In the genomic region with DNA sequence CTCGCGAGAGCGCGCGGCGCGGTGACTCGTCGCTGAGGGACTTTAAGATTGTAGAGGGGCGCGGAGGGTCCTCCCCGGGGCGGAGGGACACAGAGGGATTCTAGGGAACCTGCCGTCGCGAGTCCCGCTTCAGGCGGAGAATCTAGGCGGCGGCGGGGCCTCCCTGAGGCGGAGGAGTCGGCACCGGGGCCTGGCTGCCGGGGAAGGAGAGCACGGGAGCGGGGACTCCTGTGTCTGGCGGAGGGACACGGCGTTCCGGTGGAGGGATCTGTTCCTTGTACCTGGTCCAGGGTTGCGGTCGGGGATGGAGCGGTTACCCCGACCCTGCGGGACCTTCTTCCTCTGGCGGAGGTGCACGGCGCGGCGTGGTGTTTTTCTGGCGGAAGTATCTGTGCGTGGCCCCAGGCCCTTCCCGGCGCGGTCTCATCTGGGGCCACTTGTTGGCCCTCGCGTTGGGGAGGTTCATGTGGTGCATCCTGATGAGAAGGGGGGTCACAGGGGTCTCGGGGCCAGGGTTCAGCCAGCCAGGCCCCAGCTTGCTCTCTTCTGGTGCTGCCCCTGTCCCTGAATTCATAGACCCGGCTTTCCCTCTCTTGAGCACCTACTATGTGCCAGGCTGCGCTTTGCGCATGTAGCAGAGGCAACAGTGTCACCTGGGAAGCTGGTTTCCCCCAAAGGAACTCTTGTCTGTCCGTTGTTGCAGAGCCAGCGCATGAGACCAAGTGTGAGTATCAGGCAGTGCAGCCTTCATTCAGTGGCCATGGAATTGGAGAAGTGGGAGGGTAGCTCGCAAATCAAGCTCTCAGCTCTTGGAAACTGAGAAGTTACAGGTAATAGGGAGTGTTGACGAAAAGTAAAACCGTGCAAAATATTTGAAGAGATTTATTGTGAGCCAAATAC, we compare ENCODE assay signal across 8 cellular contexts. TPM values are rescaled to one million over a fixed set of nuclear protein-coding genes. Genes with fewer than 3 reads are reported as not detected.
A peak's percentile ranks its signal among the peaks of the same experiment; 100 is the strongest.
DNase-seq lines count a peak whose midpoint lies in the region; ATAC-seq and TF ChIP-seq lines count a peak whose summit lies in the region.

No MANE protein-coding gene starts in this region.

- no peaks in the 10 kb centered on the region for H3K27me3 ChIP-seq in CD8-positive, alpha-beta T cell (ENCODE audit: insufficient read depth, low read length)

- H3K27ac ChIP-seq in CD8-positive, alpha-beta T cell (ENCODE audit: low read depth, low read length): peak overlapping the region; percentile 79
- H3K27ac ChIP-seq in mesodermal cell (ENCODE audit: low read depth, low read length, severe bottlenecking): peak overlapping the region; percentile 99

- peaks cover 38% of the 10 kb centered on the region for H3K4me1 ChIP-seq in CD8-positive, alpha-beta T cell (ENCODE audit: insufficient read depth, low read length)
- peaks cover 10% of the 10 kb centered on the region for H3K4me1 ChIP-seq in mesodermal cell (ENCODE audit: control insufficient read depth, insufficient read depth, low read length, poor library complexity, severe bottlenecking)

- CTCF ChIA-PET in CD8-positive, alpha-beta T cell (lab: Charles Lee): interaction anchor here (1.3 to 2.0 kb wide), 2 partner anchors 9 to 19 kb away, joined by 3 to 6 read pairs; no protein-coding TSS in a partner anchor

- TF ChIP-seq CTCF in CD8-positive, alpha-beta T cell (IDR thresholded peaks at IDR 0.05): no peak

- H3K4me1 Mint-ChIP-seq in CD8-positive, alpha-beta T cell (ENCODE audit: low read depth): peaks cover 64% of the 10 kb centered on the region
- H3K4me1 Mint-ChIP-seq in effector memory CD8-positive, alpha-beta T cell (ENCODE audit: low read depth in 2 of 2): peaks cover 31 to 56% of the 10 kb centered on the region in 2 donors

- no peaks in the 10 kb centered on the region for H3K9me3 Mint-ChIP-seq in CD8-positive, alpha-beta T cell
- no peaks in the 10 kb centered on the region for H3K9me3 Mint-ChIP-seq in effector memory CD8-positive, alpha-beta T cell

- peak; percentile 55 to 82 (median 70) for DNase-seq in CD8-positive, alpha-beta T cell
- DNase-seq in NCI-H82 treated with DMSO at 0.1 percent for 48 hours (lab: John Stamatoyannopoulos, UW; ENCODE audit: unreplicated experiment): peak; percentile 80
- DNase-seq in activated CD8-positive, alpha-beta memory T cell treated with anti-CD3 and anti-CD28 coated beads for 1 hour (ENCODE audit: extremely low read depth in 1 of 2, low read depth in 1 of 2): peak; percentile 40 to 49
- peak; percentile 56 to 68 (median 59) for DNase-seq in effector memory CD8-positive, alpha-beta T cell
- DNase-seq in stimulated activated CD8-positive, alpha-beta memory T cell treated with anti-CD3 and anti-CD28 coated beads, Interleukin-15, amount 100 ng/mL, for 24 hours (ENCODE audit: low read depth): peak; percentile 59

- POLR2A ChIA-PET in CD8-positive, alpha-beta T cell (lab: Charles Lee): interaction anchor here (0.9 kb wide), 1 partner anchor 12 kb away, joined by 3 read pairs; no protein-coding TSS in a partner anchor

- WGBS in mesodermal cell (ENCODE audit: insufficient coverage in 2 of 2), 2 experiments: 2% methylated on average over 34 to 43 of the region's 57 CpGs

- peak overlapping the region; percentile 95 for H3K27ac Mint-ChIP-seq in CD8-positive, alpha-beta T cell
- peak overlapping the region; percentile 98 for H3K27ac Mint-ChIP-seq in effector memory CD8-positive, alpha-beta T cell

- peak overlapping the region; percentile 68 for H3K4me3 ChIP-seq in CD8-positive, alpha-beta T cell (ENCODE audit: low read depth, low read length)
- peak overlapping the region; percentile 71 for H3K4me3 ChIP-seq in mesodermal cell (ENCODE audit: extremely low read depth, insufficient read depth, low read length, poor library complexity, severe bottlenecking)

- no peaks in the 10 kb centered on the region for H3K27me3 Mint-ChIP-seq in CD8-positive, alpha-beta T cell (ENCODE audit: low read depth)
- no peaks in the 10 kb centered on the region for H3K27me3 Mint-ChIP-seq in effector memory CD8-positive, alpha-beta T cell

- intact Hi-C loops in CD8-positive, alpha-beta T cell (cut with DNase I, micrococcal nuclease): loop anchor here (1.0 to 10.0 kb wide), 9 partner anchors 146 to 1806 kb away; partner anchors contain the start of genes LCMT1 (in 2 of the 2), RBBP6 (in 2 of the 2), ARHGAP17 (in 1 of the 2) and COG7 (in 1 of the 2)

- peaks cover 39% of the 10 kb centered on the region for H3K36me3 Mint-ChIP-seq in CD8-positive, alpha-beta T cell
- H3K36me3 Mint-ChIP-seq in effector memory CD8-positive, alpha-beta T cell (ENCODE audit: insufficient read depth): peaks cover 29% of the 10 kb centered on the region

- H3K36me3 ChIP-seq in CD8-positive, alpha-beta T cell (ENCODE audit: insufficient read depth, low read length): no peaks in the 10 kb centered on the region
- peaks cover 34% of the 10 kb centered on the region for H3K36me3 ChIP-seq in mesodermal cell (ENCODE audit: control insufficient read depth, insufficient read depth, low read length)

- H3K9me3 ChIP-seq in CD8-positive, alpha-beta T cell (ENCODE audit: low read length): no peaks in the 10 kb centered on the region
- no peaks in the 10 kb centered on the region for H3K9me3 ChIP-seq in mesodermal cell (ENCODE audit: control insufficient read depth, low read length)

- peak; percentile 33 for ATAC-seq in CD8-positive, alpha-beta T cell
- ATAC-seq in GM19452 (IDR thresholded peaks at IDR 0.05; ENCODE audit: unreplicated experiment) (peak; percentile 41), HG03571 (IDR thresholded peaks at IDR 0.05; ENCODE audit: unreplicated experiment) (peak; percentile 36)
- peak; percentile 46 for ATAC-seq in effector memory CD8-positive, alpha-beta T cell (replicated peaks)

- peak overlapping the region; percentile 96 for H3K4me3 Mint-ChIP-seq in CD8-positive, alpha-beta T cell
- H3K4me3 Mint-ChIP-seq in effector memory CD8-positive, alpha-beta T cell: peak overlapping the region; percentile 93 to 95

RNA-seq across cellular contexts. Expression of gene ZKSCAN2, which starts 0.6 kb away (rescaled TPM):
- total RNA-seq in CD8-positive, alpha-beta T cell: 1 to 10 TPM; 9.3 to 9.4 TPM
- polyA plus RNA-seq in mesodermal cell (2013, experiment 1 of 2): 8.3 TPM
- polyA plus RNA-seq in mesodermal cell (2013, experiment 2 of 2): 6.8 TPM

RNA-seq across cellular contexts. Expression of gene AQP8, which starts 41.5 kb away (rescaled TPM):
- under 1 TPM; 0.44 to 0.81 TPM for total RNA-seq in CD8-positive, alpha-beta T cell
- polyA plus RNA-seq in mesodermal cell (2013, experiment 1 of 2): not detected
- not detected for polyA plus RNA-seq in mesodermal cell (2013, experiment 2 of 2)

Comparison
In these comparisons a context has a peak if more than half of its experiments do, and no peak if none do; other contexts are left out.
1. Peak in every context shown above with its lines: DNase-seq, ATAC-seq, H3K4me3 ChIP-seq and H3K27ac ChIP-seq.